Comparison of ENCODE assay signal across 18 cellular contexts in genomic region chr11:20161230-20161918, GRCh38. TPM values are rescaled to one million over a fixed set of nuclear protein-coding genes. Genes with fewer than 3 reads are reported as not detected.
DNase-seq lines count a peak whose midpoint lies in the region; ATAC-seq and TF ChIP-seq lines count a peak whose summit lies in the region.
"Had no signal": no experiment of that assay in that cellular context is flagged by ENCODE, and none has a peak within 500 bp of the region (broad histone marks: within the 10 kb centered on the region; RNA-seq: fewer than 3 reads in every experiment).

No MANE protein-coding gene starts in this region.

- H3K79me2 ChIP-seq in SK-N-SH (ENCODE audit: insufficient read depth): no peaks in the 10 kb centered on the region
- H3K79me2 ChIP-seq in OCI-LY7 (ENCODE audit: insufficient read depth, low read depth, low read length): no peaks in the 10 kb centered on the region

- no peak overlapping the region for H3K9ac ChIP-seq in SK-N-SH
- H3K9ac ChIP-seq: KMS-11 had no signal

- H3K4me3 ChIP-seq in H7 (ENCODE audit: insufficient read depth, low read depth, low read length) (peak overlapping the region; percentile 16), SK-N-SH (ENCODE audit: low read depth in 2 of 2, low read length in 1 of 2) (peak overlapping the region; percentile 11 to 32; a peak in 3 of 4 replicates), OCI-LY7 (ENCODE audit: low read depth, low read length, poor library complexity, severe bottlenecking) (no peak overlapping the region)
- H3K4me3 ChIP-seq: dorsolateral prefrontal cortex, psoas muscle, stomach had no signal

- H2AFZ ChIP-seq in SK-N-SH (ENCODE audit: low read depth): no peak overlapping the region
- no peak overlapping the region for H2AFZ ChIP-seq in OCI-LY7 (ENCODE audit: low read length)

- H3K4me2 ChIP-seq in SK-N-SH (peak overlapping the region; percentile 65; the same call in 1 of the 2 replicates), OCI-LY7 (ENCODE audit: low read length) (no peak overlapping the region)
- H3K4me2 ChIP-seq: KMS-11 had no signal

- ATAC-seq in GM19452 (IDR thresholded peaks at IDR 0.05; ENCODE audit: unreplicated experiment): no peak
- ATAC-seq: activated naive CD8-positive, alpha-beta T cell treated with anti-CD3 and anti-CD28 coated beads, Interleukin-2, amount 50 U/mL, for 24 hours; HCT116; psoas muscle had no signal

- H3K9me2 ChIP-seq in SK-N-SH (no peaks in the 10 kb centered on the region), OCI-LY7 (ENCODE audit: insufficient read depth, low read length) (no peaks in the 10 kb centered on the region)

- H3K9me3 ChIP-seq in SK-N-SH (no peaks in the 10 kb centered on the region), OCI-LY7 (ENCODE audit: low read length) (no peaks in the 10 kb centered on the region)
- H3K9me3 ChIP-seq: psoas muscle had no signal

- H3F3A ChIP-seq in SK-N-SH (replicated peaks; ENCODE audit: insufficient read depth): no peaks in the 10 kb centered on the region

- TF ChIP-seq CTCF in SK-N-SH (IDR thresholded peaks at IDR 0.05): no peak
- TF ChIP-seq CTCF in OCI-LY7 (conservative IDR thresholded peaks at IDR 0.05; ENCODE audit: low read length): no peak

- H3K36me3 ChIP-seq in H7 (replicated peaks; ENCODE audit: control insufficient read depth, insufficient read depth, low read length) (no peaks in the 10 kb centered on the region), SK-N-SH (replicated peaks in 1 of 2; ENCODE audit: control insufficient read depth in 1 of 2, insufficient read depth in 2 of 2, low read length in 1 of 2) (no peaks in the 10 kb centered on the region), OCI-LY7 (ENCODE audit: insufficient read depth, low read length) (no peaks in the 10 kb centered on the region)
- H3K36me3 ChIP-seq: stomach had no signal

- 11% methylated on average over 12 of the region's 29 CpGs for WGBS in SK-N-SH (ENCODE audit: low lambda C conversion rate)

- CTCF ChIA-PET in SK-N-SH (lab: Yijun Ruan, JAX): interaction anchor here (0.7 to 4.6 kb wide), 9 partner anchors 13 to 448 kb away, joined by 3 to 38 read pairs (median 4); no protein-coding TSS in a partner anchor
- CTCF ChIA-PET in OCI-LY7 (lab: Charles Lee; ENCODE audit: unreplicated experiment): no interaction called here

- POLR2A ChIA-PET in SK-N-SH (lab: Yijun Ruan, JAX): interaction anchor here (1.0 kb wide), 1 partner anchor 166 kb away, joined by 4 read pairs; no protein-coding TSS in a partner anchor
- POLR2A ChIA-PET in OCI-LY7 (lab: Charles Lee): no interaction called here

- no TSS peak for BruUV-seq in OCI-LY7 (replicated peaks; lab: Mats Ljungman, UMichigan)

- H4K20me1 ChIP-seq in SK-N-SH (ENCODE audit: insufficient read depth): no peaks in the 10 kb centered on the region
- H4K20me1 ChIP-seq in OCI-LY7 (ENCODE audit: insufficient read depth, low read length): no peaks in the 10 kb centered on the region

- TF ChIP-seq EP300 in SK-N-SH (IDR thresholded peaks at IDR 0.05; ENCODE audit: borderline replicate concordance in 1 of 2, low read depth in 1 of 2, low read length in 1 of 2): peak in 1 of 2 experiments; percentile 38; a peak in 1 of 4 replicates

- intact Hi-C loops in OCI-LY7 (cut with micrococcal nuclease; ENCODE audit: unreplicated experiment): no loop called here

- no peak for TF ChIP-seq RAD21 in SK-N-SH (IDR thresholded peaks at IDR 0.05; ENCODE audit: low read length)

- DNase-seq in DMS53 treated with DMSO at 0.1 percent for 48 hours (lab: John Stamatoyannopoulos, UW; ENCODE audit: unreplicated experiment) (peak; percentile 38), H7 (peak; percentile 70), SK-N-SH (peak; percentile 89), left kidney (ENCODE audit: low read depth, low spot score) (peak; percentile 64), mesenteric fat pad (ENCODE audit: low spot score) (no peak), OCI-LY7 (ENCODE audit: low spot score) (no peak), HCEC 1CT (no peak)
- DNase-seq: activated CD4-positive, alpha-beta T cell treated with anti-CD3 and anti-CD28 coated beads for 48 hours; activated naive CD8-positive, alpha-beta T cell treated with anti-CD3 and anti-CD28 coated beads, Interleukin-2, amount 50 U/mL, for 24 hours; dorsolateral prefrontal cortex; psoas muscle; stomach had no signal

- H3K4me1 ChIP-seq in SK-N-SH (ENCODE audit: control insufficient read depth in 1 of 2, insufficient read depth in 2 of 2, low read depth in 1 of 2, low read length in 1 of 2) (peaks cover 0 to 16% of the 10 kb centered on the region in 2 experiments; a peak in 2 of 4 replicates), OCI-LY7 (ENCODE audit: insufficient read depth, low read length, poor library complexity, severe bottlenecking) (no peaks in the 10 kb centered on the region)
- H3K4me1 ChIP-seq: psoas muscle had no signal

- H3K27me3 ChIP-seq in H7 (ENCODE audit: control insufficient read depth, insufficient read depth, low read length): peaks cover 98% of the 10 kb centered on the region
- H3K27me3 ChIP-seq in SK-N-SH (ENCODE audit: insufficient read depth): peaks cover 61% of the 10 kb centered on the region

- no peak overlapping the region; a peak in 1 of 4 replicates for H3K27ac ChIP-seq in SK-N-SH (ENCODE audit: low read depth in 2 of 2, low read length in 1 of 2)
- H3K27ac ChIP-seq in OCI-LY7 (ENCODE audit: low read depth, low read length, poor library complexity, severe bottlenecking): no peak overlapping the region
- H3K27ac ChIP-seq: C4-2B, dorsolateral prefrontal cortex, KMS-11, psoas muscle, stomach had no signal

TF ChIP-seq in SK-N-SH, 30 proteins besides CTCF, POLR2A, EP300 and RAD21:
- no peak for TF ChIP-seq FOXM1 (IDR thresholded peaks at IDR 0.05; ENCODE audit: low read depth)
- TF ChIP-seq CHD2 (IDR thresholded peaks at IDR 0.05; ENCODE audit: low read length, partially characterized antibody): peak; percentile 57
- 0 out of 2 replicates have a peak, but pooled peaks have one; percentile 20 for TF ChIP-seq RFX5 (IDR thresholded peaks at IDR 0.05; ENCODE audit: low read length)
- TF ChIP-seq FOXJ3 (CRISPR knock-in tag; IDR thresholded peaks at IDR 0.05): no peak
- TF ChIP-seq SMC3 (IDR thresholded peaks at IDR 0.05; ENCODE audit: low read depth, low read length): no peak
- no peak for TF ChIP-seq MXI1 (IDR thresholded peaks at IDR 0.05; ENCODE audit: low read depth, low read length)
- TF ChIP-seq RCOR1 (IDR thresholded peaks at IDR 0.05; ENCODE audit: low read length): 0 out of 2 replicates have a peak, but pooled peaks have one; percentile 58

RNA-seq across cellular contexts. Expression of gene DBX1, which starts 1.1 kb away (rescaled TPM):
- 0.59 and 1.8 TPM in 2 replicates for total RNA-seq in H7 (2014; rRNA removed; shearing (Covaris generic))
- not detected in 2 replicates for polyA plus RNA-seq in SK-N-SH (2012; rRNA removed)
- not detected in 2 replicates for polyA plus RNA-seq in SK-N-SH (2012; cell fraction: cytosol; rRNA removed)
- polyA plus RNA-seq in SK-N-SH (2012; cell fraction: nucleus; rRNA removed): not detected in 2 replicates
- total RNA-seq in mesenteric fat pad (not detected), OCI-LY7 (2022) (not detected in 2 replicates)
- total RNA-seq in OCI-LY7 (2014; rRNA removed; shearing (Covaris generic)): not detected in 2 replicates
- total RNA-seq: dorsolateral prefrontal cortex, glomerular endothelial cell, lung microvascular endothelial cell, psoas muscle, stomach had no signal
- polyA plus RNA-seq: psoas muscle, stomach had no signal

Comparison
In these comparisons a context has a peak if more than half of its experiments do, and no peak if none do; other contexts are left out.
1. DNase-seq: peak in DMS53 treated with DMSO at 0.1 percent for 48 hours (single experiment), H7 (single experiment), SK-N-SH (single experiment) and left kidney (single experiment); none in mesenteric fat pad (single experiment), OCI-LY7 (single experiment) and HCEC 1CT (single experiment).